ENCODE assay signal across 22 cellular contexts in genomic region chr22:48498526-48499331, GRCh38.
DNase-seq lines count a peak whose midpoint lies in the region; ATAC-seq and TF ChIP-seq lines count a peak whose summit lies in the region.
"Had no signal": no experiment of that assay in that cellular context is flagged by ENCODE, and none has a peak within 500 bp of the region (broad histone marks: within the 10 kb centered on the region; RNA-seq: fewer than 3 reads in every experiment).

No MANE protein-coding gene starts in this region.

- TF ChIP-seq CTCF in Panc1 (IDR thresholded peaks at IDR 0.05) (no peak), OCI-LY7 (conservative IDR thresholded peaks at IDR 0.05; ENCODE audit: low read length) (no peak)

- WGBS in neuronal stem cell (ENCODE audit: extremely low coverage in 2 of 2, insufficient read length in 2 of 2, insufficient replicate concordance in 1 of 2), 2 donors: no CpG with 5 or more reads among the region's 26 CpGs

- no peak overlapping the region for H2BK5ac ChIP-seq in neuronal stem cell (ENCODE audit: low read length)

- H4K8ac ChIP-seq in neuronal stem cell (ENCODE audit: low read depth, low read length): no peak overlapping the region

- H3K18ac ChIP-seq in neuronal stem cell (ENCODE audit: low read length): peak overlapping the region; percentile 77

- H3K79me2 ChIP-seq in OCI-LY7 (ENCODE audit: insufficient read depth, low read depth, low read length): no peaks in the 10 kb centered on the region

- H2BK12ac ChIP-seq in neuronal stem cell (ENCODE audit: low read length): no peak overlapping the region

- H3K9ac ChIP-seq in iPS-15b (ENCODE audit: low read depth, low read length) (peak overlapping the region; percentile 13), neuronal stem cell (ENCODE audit: low read depth, low read length, poor library complexity) (no peak overlapping the region)
- H3K9ac ChIP-seq: BLaER1, GM23248 had no signal

- no peak overlapping the region for H3K14ac ChIP-seq in neuronal stem cell (ENCODE audit: low read length)

- POLR2A ChIA-PET in Panc1 (lab: Charles Lee): no interaction called here
- POLR2A ChIA-PET in OCI-LY7 (lab: Charles Lee): no interaction called here

- in situ Hi-C loops in G401 (cut with HindIII; ENCODE audit: low sequenced_read_pairs) (no loop called here), Panc1 (cut with HindIII; ENCODE audit: low pct_unique_long_range_greater_than_20kb, low sequenced_read_pairs) (no loop called here)

- H2AK5ac ChIP-seq in neuronal stem cell (ENCODE audit: low read depth, low read length): peak overlapping the region; percentile 53

- H3K27me3 ChIP-seq in Panc1 (ENCODE audit: control insufficient read depth, insufficient read depth, low read length) (no peaks in the 10 kb centered on the region), iPS-15b (ENCODE audit: control insufficient read depth, insufficient read depth, low read length) (no peaks in the 10 kb centered on the region), neuronal stem cell (ENCODE audit: control insufficient read depth in 3 of 3, insufficient read depth in 3 of 3, low read depth in 1 of 3, low read length in 3 of 3) (no peaks in the 10 kb centered on the region), MG63 (no peaks in the 10 kb centered on the region)
- H3K27me3 ChIP-seq: BLaER1 had no signal

- H3K79me1 ChIP-seq in neuronal stem cell (ENCODE audit: low read depth, low read length): peaks cover 9% of the 10 kb centered on the region

- no peaks in the 10 kb centered on the region for H3K9me2 ChIP-seq in OCI-LY7 (ENCODE audit: insufficient read depth, low read length)

- H2AFZ ChIP-seq in neuronal stem cell (ENCODE audit: low read length): no peak overlapping the region
- H2AFZ ChIP-seq in OCI-LY7 (ENCODE audit: low read length): no peak overlapping the region
- H2AFZ ChIP-seq: GM23248 had no signal

- BruUV-seq in Panc1 (replicated peaks; lab: Mats Ljungman, UMichigan): no TSS peak
- no TSS peak for BruUV-seq in OCI-LY7 (replicated peaks; lab: Mats Ljungman, UMichigan)

- H3K4me1 ChIP-seq in Panc1 (ENCODE audit: control insufficient read depth, insufficient read depth, low read length) (no peaks in the 10 kb centered on the region), iPS-15b (ENCODE audit: control insufficient read depth, insufficient read depth, low read length) (peaks cover 6% of the 10 kb centered on the region), neuronal stem cell (ENCODE audit: control insufficient read depth in 2 of 2, insufficient read depth in 1 of 2, low read depth in 1 of 2, low read length in 2 of 2) (peaks cover 3 to 23% of the 10 kb centered on the region in 2 donors), OCI-LY7 (ENCODE audit: insufficient read depth, low read length, poor library complexity, severe bottlenecking) (no peaks in the 10 kb centered on the region)
- H3K4me1 ChIP-seq: BLaER1, Caco-2, HAP-1 had no signal

- no peak overlapping the region for H3K23ac ChIP-seq in neuronal stem cell (ENCODE audit: low read depth, low read length, poor library complexity)

- DNase-seq in G401 (ENCODE audit: low spot score) (peak; percentile 35), Panc1 (ENCODE audit: low read depth, low spot score) (no peak), neuronal stem cell (ENCODE audit: low spot score) (no peak), MG63 (no peak), OCI-LY7 (ENCODE audit: low spot score) (no peak), DMS53 (lab: John Stamatoyannopoulos, UW) (no peak)
- DNase-seq: Caco-2; CD4-positive, alpha-beta memory T cell; DMS 273 treated with DMSO at 0.1 percent for 48 hours; DND-41; GM23248; KBM-7; NCI-H1092; NCI-H1436; NCI-H187 treated with DMSO at 0.1 percent for 48 hours; NCI-H524 treated with DMSO at 0.1 percent for 48 hours; NCI-H82; SHP77 treated with DMSO at 0.1 percent for 48 hours had no signal

- no peak overlapping the region for H4K91ac ChIP-seq in neuronal stem cell (ENCODE audit: low read depth, low read length, poor library complexity)

- CTCF ChIA-PET in Panc1 (lab: Charles Lee): interaction anchor here (0.5 kb wide), 1 partner anchor 585 kb away, joined by 19 read pairs; no protein-coding TSS in a partner anchor
- CTCF ChIA-PET in OCI-LY7 (lab: Charles Lee; ENCODE audit: unreplicated experiment): no interaction called here

- H3K4me2 ChIP-seq in neuronal stem cell (ENCODE audit: insufficient read depth, low read length, poor library complexity, severe bottlenecking) (no peak overlapping the region), OCI-LY7 (ENCODE audit: low read length) (no peak overlapping the region)
- H3K4me2 ChIP-seq: BLaER1 had no signal

- no peak overlapping the region for H3K4me3 ChIP-seq in Panc1 (ENCODE audit: low read depth in 2 of 2, low read length in 2 of 2)
- H3K4me3 ChIP-seq in iPS-15b (ENCODE audit: low read depth, low read length): no peak overlapping the region
- no peak overlapping the region for H3K4me3 ChIP-seq in neuronal stem cell (ENCODE audit: low read length in 2 of 2)
- H3K4me3 ChIP-seq in MG63: no peak overlapping the region
- no peak overlapping the region for H3K4me3 ChIP-seq in OCI-LY7 (ENCODE audit: low read depth, low read length, poor library complexity, severe bottlenecking)
- H3K4me3 ChIP-seq: BLaER1, GM23248, HAP-1, SK-N-MC had no signal

- H3K4ac ChIP-seq in neuronal stem cell (ENCODE audit: low read length): peak overlapping the region; percentile 69

- no peaks in the 10 kb centered on the region for H3K9me3 ChIP-seq in Panc1 (ENCODE audit: control insufficient read depth, insufficient read depth, low read depth, low read length)
- no peaks in the 10 kb centered on the region for H3K9me3 ChIP-seq in iPS-15b (ENCODE audit: control insufficient read depth, insufficient read depth, low read length)
- H3K9me3 ChIP-seq in neuronal stem cell (replicated peaks in 1 of 2; ENCODE audit: control insufficient read depth in 2 of 2, insufficient read depth in 1 of 2, low read depth in 1 of 2, low read length in 2 of 2): no peaks in the 10 kb centered on the region
- H3K9me3 ChIP-seq in MG63: no peaks in the 10 kb centered on the region
- H3K9me3 ChIP-seq in OCI-LY7 (ENCODE audit: low read length): no peaks in the 10 kb centered on the region
- H3K9me3 ChIP-seq: BLaER1, Caco-2, HAP-1 had no signal

- intact Hi-C loops in Panc1 (cut with micrococcal nuclease; ENCODE audit: unreplicated experiment): no loop called here
- intact Hi-C loops in OCI-LY7 (cut with micrococcal nuclease; ENCODE audit: unreplicated experiment): loop anchor here (10.0 kb wide), 1 partner anchor 584 kb away; no protein-coding TSS in a partner anchor

- 0 out of 2 replicates have a peak, but pooled peaks have one; percentile 40 for ATAC-seq in Panc1

- H4K20me1 ChIP-seq in OCI-LY7 (ENCODE audit: insufficient read depth, low read length): no peaks in the 10 kb centered on the region
- H4K20me1 ChIP-seq: BLaER1 had no signal

- H3K36me3 ChIP-seq in Panc1 (ENCODE audit: control insufficient read depth, insufficient read depth, low read length) (no peaks in the 10 kb centered on the region), iPS-15b (ENCODE audit: control insufficient read depth, insufficient read depth, low read length) (peaks cover 3% of the 10 kb centered on the region), neuronal stem cell (replicated peaks in 1 of 2; ENCODE audit: control insufficient read depth in 2 of 2, insufficient read depth in 2 of 2, low read length in 2 of 2) (no peaks in the 10 kb centered on the region), MG63 (no peaks in the 10 kb centered on the region), OCI-LY7 (ENCODE audit: insufficient read depth, low read length) (no peaks in the 10 kb centered on the region)
- H3K36me3 ChIP-seq: BLaER1, HAP-1 had no signal

- H3K27ac ChIP-seq in Panc1 (ENCODE audit: low read length) (no peak overlapping the region), neuronal stem cell (replicated peaks; ENCODE audit: low read length) (no peak overlapping the region), OCI-LY7 (ENCODE audit: low read depth, low read length, poor library complexity, severe bottlenecking) (no peak overlapping the region)
- H3K27ac ChIP-seq: BLaER1, GM23248, SK-N-MC had no signal

- peak overlapping the region; percentile 10 for H2BK15ac ChIP-seq in neuronal stem cell (ENCODE audit: low read length)

- H2BK120ac ChIP-seq in neuronal stem cell (ENCODE audit: low read depth, low read length): no peak overlapping the region
